Comparison of ENCODE assay signal across 25 cellular contexts in genomic region chr10:58367049-58367448, GRCh38. TPM values are rescaled to one million over a fixed set of nuclear protein-coding genes. Genes with fewer than 3 reads are reported as not detected.
DNase-seq lines count a peak whose midpoint lies in the region; ATAC-seq and TF ChIP-seq lines count a peak whose summit lies in the region.
"Had no signal": no experiment of that assay in that cellular context is flagged by ENCODE, and none has a peak within 500 bp of the region (broad histone marks: within the 10 kb centered on the region; RNA-seq: fewer than 3 reads in every experiment).

No MANE protein-coding gene starts in this region.

- H3K4me1 ChIP-seq in gastrocnemius medialis = peaks cover 0 to 20% of the 10 kb centered on the region in 2 donors
- H3K4me1 ChIP-seq in GM23338 (ENCODE audit: insufficient read depth) = no peaks in the 10 kb centered on the region

- H3K9me2 ChIP-seq in GM23338 (ENCODE audit: insufficient read depth) = no peaks in the 10 kb centered on the region
- H3K9me2 ChIP-seq: SK-N-SH had no signal

- intact Hi-C loops in gastrocnemius medialis (cut with DNase I; ENCODE audit: low total_unique reads) = no loop called here

- H3K27me3 Mint-ChIP-seq in GM23338 (ENCODE audit: insufficient read depth, low read depth, poor library complexity) = no peaks in the 10 kb centered on the region
- H3K27me3 Mint-ChIP-seq: B cell; CD4-positive, CD25-positive, alpha-beta regulatory T cell had no signal

- H3K27ac Mint-ChIP-seq in GM23338 = no peak overlapping the region
- H3K27ac Mint-ChIP-seq: B cell; CD4-positive, CD25-positive, alpha-beta regulatory T cell had no signal

- no peaks in the 10 kb centered on the region for H3F3A ChIP-seq in GM23338 (replicated peaks; ENCODE audit: low read depth)

- no peaks in the 10 kb centered on the region for H3K9me3 Mint-ChIP-seq in GM23338
- H3K9me3 Mint-ChIP-seq: CD4-positive, CD25-positive, alpha-beta regulatory T cell had no signal

- in situ Hi-C loops in KBM-7 (cut with MboI; ENCODE audit: low pct_unique_long_range_greater_than_20kb, low sequenced_read_pairs) (no loop called here), gastrocnemius medialis (cut with MboI; ENCODE audit: low sequenced_read_pairs in 4 of 4) (no loop called here)

- DNase-seq in KBM-7 (peak; percentile 51), NB4 (ENCODE audit: low read depth) (peak; percentile 15), SKM-1 (lab: John Stamatoyannopoulos, UW; ENCODE audit: unreplicated experiment) (peak; percentile 21), gastrocnemius medialis (no peak), NCI-H1694 treated with DMSO at 0.1 percent for 48 hours (lab: John Stamatoyannopoulos, UW) (no peak), GM23338 (ENCODE audit: low spot score) (no peak)
- DNase-seq: CD4-positive, CD25-positive, alpha-beta regulatory T cell; DMS79; IMR-90; NCI-H1105; NCI-H146; NCI-H2081; NCI-H2171; NCI-H345; NCI-H524; NCI-H774; NK-92 treated with Interleukin-12 subunit alpha and Interleukin-12 subunit beta, amount 100 ng/mL, for 24 hours; PC-9; RPMI8226; SHP77; SK-N-SH; T-helper 1 cell had no signal

- H3K4me3 ChIP-seq in NB4 (ENCODE audit: low read depth, low read length) = no peak overlapping the region
- no peak overlapping the region for H3K4me3 ChIP-seq in gastrocnemius medialis
- H3K4me3 ChIP-seq in GM23338 = no peak overlapping the region
- H3K4me3 ChIP-seq: A549, PC-9 had no signal

- H3K36me3 ChIP-seq in gastrocnemius medialis (peaks cover 2 to 48% of the 10 kb centered on the region in 2 donors), GM23338 (ENCODE audit: insufficient read depth) (no peaks in the 10 kb centered on the region)

- no peak overlapping the region for H2AFZ ChIP-seq in GM23338
- H2AFZ ChIP-seq: PC-9 had no signal

- TF ChIP-seq POLR2A in NB4 (IDR thresholded peaks at IDR 0.05; ENCODE audit: extremely low read depth, insufficient read length) (no peak), gastrocnemius medialis (IDR thresholded peaks at IDR 0.05) (no peak)

- H3K27me3 ChIP-seq in gastrocnemius medialis (no peaks in the 10 kb centered on the region), GM23338 (ENCODE audit: insufficient read depth) (no peaks in the 10 kb centered on the region)

- ATAC-seq in gastrocnemius medialis = no peak
- ATAC-seq in GM18520 (IDR thresholded peaks at IDR 0.05; ENCODE audit: unreplicated experiment) = no peak
- no peak for ATAC-seq in GM23338
- ATAC-seq: A549 had no signal

- H3K27ac ChIP-seq in gastrocnemius medialis = peak overlapping the region in 3 of 4 donors; percentile 8 to 88 (median 24)
- H3K27ac ChIP-seq in GM23338 (ENCODE audit: low read depth) = no peak overlapping the region
- H3K27ac ChIP-seq: A549, PC-9 had no signal

- no peak overlapping the region for H3K4me2 ChIP-seq in GM23338
- H3K4me2 ChIP-seq: A549, PC-9, SK-N-SH had no signal

- H3K4me3 Mint-ChIP-seq in GM23338 = no peak overlapping the region
- H3K4me3 Mint-ChIP-seq: B cell; CD4-positive, CD25-positive, alpha-beta regulatory T cell had no signal

- H3K4me1 Mint-ChIP-seq in GM23338 = no peaks in the 10 kb centered on the region
- H3K4me1 Mint-ChIP-seq: B cell had no signal

- no peak for TF ChIP-seq CTCF in NB4 (IDR thresholded peaks at IDR 0.05; ENCODE audit: low read depth, low read length)
- no peak for TF ChIP-seq CTCF in gastrocnemius medialis (IDR thresholded peaks at IDR 0.05 in 4 of 5, conservative IDR thresholded peaks at IDR 0.05 in 1 of 5)
- no peak for TF ChIP-seq CTCF in GM23338 (conservative IDR thresholded peaks at IDR 0.05; ENCODE audit: low read depth in 2 of 2)

- no peaks in the 10 kb centered on the region for H3K79me2 ChIP-seq in GM23338 (replicated peaks; ENCODE audit: insufficient read depth)

- H3K36me3 Mint-ChIP-seq in GM23338 (ENCODE audit: low read depth) = peaks cover 3% of the 10 kb centered on the region; the same call in 2 of the 3 replicates

- H3K9me3 ChIP-seq in gastrocnemius medialis = no peaks in the 10 kb centered on the region
- H3K9me3 ChIP-seq: A549, SK-N-SH had no signal

- no peaks in the 10 kb centered on the region for H4K20me1 ChIP-seq in GM23338 (replicated peaks; ENCODE audit: insufficient read depth)

TF ChIP-seq in GM23338, 12 proteins besides CTCF, POLR2A, EP300 and RAD21 (continues in another document):
- TF ChIP-seq EZH2phosphoT487 (IDR thresholded peaks at IDR 0.05; ENCODE audit: unreplicated experiment) (no peak), JUNB (IDR thresholded peaks at IDR 0.05; ENCODE audit: unreplicated experiment) (no peak), STAT1 (IDR thresholded peaks at IDR 0.05; ENCODE audit: unreplicated experiment) (no peak), ZNF114 (CRISPR knock-in tag; IDR thresholded peaks at IDR 0.05) (no peak)
- TF ChIP-seq, protein P1, sequence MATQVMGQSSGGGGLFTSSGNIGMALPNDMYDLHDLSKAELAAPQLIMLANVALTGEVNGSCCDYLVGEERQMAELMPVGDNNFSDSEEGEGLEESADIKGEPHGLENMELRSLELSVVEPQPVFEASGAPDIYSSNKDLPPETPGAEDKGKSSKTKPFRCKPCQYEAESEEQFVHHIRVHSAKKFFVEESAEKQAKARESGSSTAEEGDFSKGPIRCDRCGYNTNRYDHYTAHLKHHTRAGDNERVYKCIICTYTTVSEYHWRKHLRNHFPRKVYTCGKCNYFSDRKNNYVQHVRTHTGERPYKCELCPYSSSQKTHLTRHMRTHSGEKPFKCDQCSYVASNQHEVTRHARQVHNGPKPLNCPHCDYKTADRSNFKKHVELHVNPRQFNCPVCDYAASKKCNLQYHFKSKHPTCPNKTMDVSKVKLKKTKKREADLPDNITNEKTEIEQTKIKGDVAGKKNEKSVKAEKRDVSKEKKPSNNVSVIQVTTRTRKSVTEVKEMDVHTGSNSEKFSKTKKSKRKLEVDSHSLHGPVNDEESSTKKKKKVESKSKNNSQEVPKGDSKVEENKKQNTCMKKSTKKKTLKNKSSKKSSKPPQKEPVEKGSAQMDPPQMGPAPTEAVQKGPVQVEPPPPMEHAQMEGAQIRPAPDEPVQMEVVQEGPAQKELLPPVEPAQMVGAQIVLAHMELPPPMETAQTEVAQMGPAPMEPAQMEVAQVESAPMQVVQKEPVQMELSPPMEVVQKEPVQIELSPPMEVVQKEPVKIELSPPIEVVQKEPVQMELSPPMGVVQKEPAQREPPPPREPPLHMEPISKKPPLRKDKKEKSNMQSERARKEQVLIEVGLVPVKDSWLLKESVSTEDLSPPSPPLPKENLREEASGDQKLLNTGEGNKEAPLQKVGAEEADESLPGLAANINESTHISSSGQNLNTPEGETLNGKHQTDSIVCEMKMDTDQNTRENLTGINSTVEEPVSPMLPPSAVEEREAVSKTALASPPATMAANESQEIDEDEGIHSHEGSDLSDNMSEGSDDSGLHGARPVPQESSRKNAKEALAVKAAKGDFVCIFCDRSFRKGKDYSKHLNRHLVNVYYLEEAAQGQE (IDR thresholded peaks at IDR 0.05; ENCODE audit: unreplicated experiment) = no peak

RNA-seq across cellular contexts. Expression of gene TFAM, which starts 18.2 kb away (rescaled TPM):
- total RNA-seq in gastrocnemius medialis = 10 to 100 TPM in 3 of 4 donors, 1 to 10 TPM in 1; 9.2 to 21.7 (median 15.0) TPM
- 47.7 and 54.2 TPM in 2 replicates for total RNA-seq in GM23338 (2014; rRNA removed; shearing (Covaris generic))
- polyA plus RNA-seq in GM23338 (2016; fragmentation: Nextera tagmentation; extraction: Ambion mirVana) = 139 and 156 TPM in 2 replicates

RNA-seq across cellular contexts. Expression of gene UBE2D1, which starts 32.2 kb away (rescaled TPM):
- total RNA-seq in gastrocnemius medialis = 100 to 1,000 TPM in 1 of 4 donors, 10 to 100 TPM in 3; 62.0 to 178 (median 81.6) TPM
- total RNA-seq in GM23338 (2014; rRNA removed; shearing (Covaris generic)) = 39.5 and 43.3 TPM in 2 replicates
- 55.5 and 64.9 TPM in 2 replicates for polyA plus RNA-seq in GM23338 (2016; fragmentation: Nextera tagmentation; extraction: Ambion mirVana)

Comparison
In these comparisons a context has a peak if more than half of its experiments do, and no peak if none do; other contexts are left out.
1. DNase-seq: peak in KBM-7 (single experiment), NB4 (single experiment) and SKM-1 (single experiment); none in gastrocnemius medialis (0 of 2), NCI-H1694 treated with DMSO at 0.1 percent for 48 hours (single experiment) and GM23338 (single experiment).